Comparison of ENCODE assay signal across 1 cellular context in genomic region chr11:107705027-107705426, GRCh38.
A peak's percentile ranks its signal among the peaks of the same experiment; 100 is the strongest.
TF ChIP-seq lines count a peak whose summit lies in the region.

No MANE protein-coding gene starts in this region.

TF ChIP-seq in HEK293, 187 proteins besides CTCF, POLR2A, EP300 and RAD21 (continued from another document):
- TF ChIP-seq ELK4 (IDR thresholded peaks at IDR 0.05; ENCODE audit: borderline replicate concordance, low read depth, low read length) (no peak), PRDM10 (tag by site-specific recombination; IDR thresholded peaks at IDR 0.05) (peak; percentile 7; the same call in 1 of the 2 replicates), ZNF155 (tag by site-specific recombination; IDR thresholded peaks at IDR 0.05) (no peak), ZNF175 (tag by site-specific recombination; IDR thresholded peaks at IDR 0.05) (no peak), ZNF214 (tag by site-specific recombination; IDR thresholded peaks at IDR 0.05; ENCODE audit: borderline replicate concordance) (no peak), ZEB2 (tag by site-specific recombination; IDR thresholded peaks at IDR 0.05) (peak; percentile 40; the same call in 1 of the 2 replicates), ZNF302 (tag by site-specific recombination; IDR thresholded peaks at IDR 0.05; ENCODE audit: low read depth) (no peak)
TF ChIP-seq in HEK293: peak in this region for 9.
